Comparison of ENCODE assay signal across 14 cellular contexts in genomic region chr18:47775961-47776360, GRCh38.
DNase-seq lines count a peak whose midpoint lies in the region; ATAC-seq, FAIRE-seq and TF ChIP-seq lines count a peak whose summit lies in the region.
"Had no signal": no experiment of that assay in that cellular context is flagged by ENCODE, and none has a peak within 500 bp of the region (broad histone marks: within the 10 kb centered on the region; RNA-seq: fewer than 3 reads in every experiment).

No MANE protein-coding gene starts in this region.

- no peak for TF ChIP-seq POLR2A in GM12892 (IDR thresholded peaks at IDR 0.05; ENCODE audit: low read depth, low read length)

- intact Hi-C loops in left ventricle myocardium superior (cut with micrococcal nuclease) (no loop called here), Right ventricle myocardium superior (cut with DNase I) (loop anchor here (10.0 kb wide), 1 partner anchor 69 kb away; no protein-coding TSS in a partner anchor)

- no peak for FAIRE-seq in GM12892 (lab: Jason Lieb, UNC)

- H3K4me3 ChIP-seq in fibroblast of pulmonary artery (replicated peaks; ENCODE audit: low read depth, low read length): no peak overlapping the region

- TF ChIP-seq CTCF in fibroblast of pulmonary artery (IDR thresholded peaks at IDR 0.05; ENCODE audit: low read length, missing control alignments): peak; percentile 43

- no peak for DNase-seq in left ventricle myocardium superior
- DNase-seq in Right ventricle myocardium superior: no peak
- peak; percentile 60 for DNase-seq in fibroblast of pulmonary artery (ENCODE audit: low read depth)
- no peak for DNase-seq in SK-N-DZ (ENCODE audit: low spot score)
- no peak for DNase-seq in NCI-H2107 treated with DMSO at 0.1 percent for 48 hours (lab: John Stamatoyannopoulos, UW; ENCODE audit: unreplicated experiment)
- DNase-seq in GM12892 (ENCODE audit: insufficient read length): no peak
- DNase-seq: activated CD4-positive, alpha-beta memory T cell treated with anti-CD3 and anti-CD28 coated beads, Interleukin-2, amount 10 ng/mL, durations not matched to agents 7 days and 5 days; activated naive CD8-positive, alpha-beta T cell treated with anti-CD3 and anti-CD28 coated beads for 36 hours; CD4-positive, CD25-positive, alpha-beta regulatory T cell; effector CD8-positive, alpha-beta T cell; NCI-H1930; nephron progenitor cell had no signal

- ATAC-seq in left ventricle myocardium superior (peak; percentile 46), Right ventricle myocardium superior (ENCODE audit: poor library complexity) (no peak), SK-N-SH treated with all-trans-retinoic acid at 6 μM for 48 hours (peak; percentile 72)
- ATAC-seq in activated CD4-positive, CD25-positive, alpha-beta regulatory T cell treated with anti-CD3 and anti-CD28 coated beads, Interleukin-2, amount 50 U/mL, for 24 hours: no peak

TF ChIP-seq in SK-N-SH treated with all-trans-retinoic acid at 6 μM for 48 hours, 23 proteins besides CTCF, POLR2A, EP300 and RAD21:
- TF ChIP-seq ISL1 (CRISPR knock-in tag; IDR thresholded peaks at IDR 0.05) (no peak), PATZ1 (CRISPR knock-in tag; IDR thresholded peaks at IDR 0.05; ENCODE audit: borderline replicate concordance) (no peak), ZC3H10 (CRISPR knock-in tag; IDR thresholded peaks at IDR 0.05) (no peak), RARB (CRISPR knock-in tag; IDR thresholded peaks at IDR 0.05) (no peak), TOX (CRISPR knock-in tag; IDR thresholded peaks at IDR 0.05; ENCODE audit: borderline replicate concordance) (no peak), ARNTL (CRISPR knock-in tag; IDR thresholded peaks at IDR 0.05; ENCODE audit: borderline replicate concordance, low read depth) (no peak), ZFP3 (CRISPR knock-in tag; IDR thresholded peaks at IDR 0.05) (no peak), ZNF565 (CRISPR knock-in tag; conservative IDR thresholded peaks at IDR 0.05; ENCODE audit: low read depth) (no peak), OSR1 (CRISPR knock-in tag; IDR thresholded peaks at IDR 0.05) (no peak), SNAI2 (CRISPR knock-in tag; IDR thresholded peaks at IDR 0.05) (no peak), PPARA (CRISPR knock-in tag; IDR thresholded peaks at IDR 0.05; ENCODE audit: borderline replicate concordance) (no peak), ZNF70 (CRISPR knock-in tag; IDR thresholded peaks at IDR 0.05) (no peak), ESRRG (CRISPR knock-in tag; IDR thresholded peaks at IDR 0.05) (no peak), GLIS3 (CRISPR knock-in tag; IDR thresholded peaks at IDR 0.05) (no peak), BACH2 (CRISPR knock-in tag; IDR thresholded peaks at IDR 0.05; ENCODE audit: borderline replicate concordance) (no peak), ZFP30 (CRISPR knock-in tag; IDR thresholded peaks at IDR 0.05) (no peak)

Comparison
In these comparisons a context has a peak if more than half of its experiments do, and no peak if none do; other contexts are left out.
1. ATAC-seq: peak in left ventricle myocardium superior (single experiment) and SK-N-SH treated with all-trans-retinoic acid at 6 μM for 48 hours (single experiment); none in Right ventricle myocardium superior (single experiment) and activated CD4-positive, CD25-positive, alpha-beta regulatory T cell treated with anti-CD3 and anti-CD28 coated beads, Interleukin-2, amount 50 U/mL, for 24 hours (0 of 2).